14 cellular contexts compared by ENCODE assay signal in genomic region chr6:147868493-147869222, GRCh38.
DNase-seq lines count a peak whose midpoint lies in the region; ATAC-seq, FAIRE-seq and TF ChIP-seq lines count a peak whose summit lies in the region.
"Had no signal": no experiment of that assay in that cellular context is flagged by ENCODE, and none has a peak within 500 bp of the region (broad histone marks: within the 10 kb centered on the region; RNA-seq: fewer than 3 reads in every experiment).

No MANE protein-coding gene starts in this region.

- H3K4me2 ChIP-seq in HepG2 (ENCODE audit: low read depth, low read length), result no peak overlapping the region

- H3K36me3 ChIP-seq in right lobe of liver, result no peaks in the 10 kb centered on the region
- H3K36me3 ChIP-seq in HepG2 (replicated peaks in 1 of 2; ENCODE audit: control insufficient read depth in 1 of 2, insufficient read depth in 2 of 2, low read length in 2 of 2), result no peaks in the 10 kb centered on the region
- H3K36me3 ChIP-seq in WERI-Rb-1, result no peaks in the 10 kb centered on the region
- no peaks in the 10 kb centered on the region for H3K36me3 ChIP-seq in small intestine (ENCODE audit: control insufficient read depth in 2 of 2, insufficient read depth in 2 of 2, low read length in 2 of 2)

- ATAC-seq in right lobe of liver (peak in 3 of 4 donors; percentile 25 to 27 (median 26)), HepG2 (no peak), GM18511 (IDR thresholded peaks at IDR 0.05; ENCODE audit: unreplicated experiment) (no peak)
- ATAC-seq: activated CD8-positive, alpha-beta T cell treated with anti-CD3 and anti-CD28 coated beads, Interleukin-2, amount 10 ng/mL, durations not matched to agents 7 days and 5 days; sciatic nerve had no signal

- H3K27me3 ChIP-seq in right lobe of liver (no peaks in the 10 kb centered on the region), HepG2 (ENCODE audit: control insufficient read depth in 1 of 2, insufficient read depth in 2 of 2, low read length in 2 of 2) (no peaks in the 10 kb centered on the region), WERI-Rb-1 (ENCODE audit: insufficient read depth, low read depth, severe bottlenecking) (no peaks in the 10 kb centered on the region), small intestine (ENCODE audit: control insufficient read depth in 2 of 2, insufficient read depth in 2 of 2, low read length in 2 of 2) (no peaks in the 10 kb centered on the region)

- BruUV-seq in HepG2 (replicated peaks; lab: Mats Ljungman, UMichigan), result no TSS peak

- no peak for TF ChIP-seq POLR2A in right lobe of liver (IDR thresholded peaks at IDR 0.05)
- no peak for TF ChIP-seq POLR2A in HepG2 (IDR thresholded peaks at IDR 0.05; ENCODE audit: insufficient read depth in 1 of 2, low read depth in 2 of 2, low read length in 2 of 2)
- TF ChIP-seq POLR2A in lower leg skin (IDR thresholded peaks at IDR 0.05), result no peak

- intact Hi-C loops in right lobe of liver (cut with DNase I) (no loop called here), HepG2 (cut with micrococcal nuclease; ENCODE audit: unreplicated experiment) (no loop called here), lower leg skin (cut with DNase I; ENCODE audit: low total_unique reads) (no loop called here)

- no peak overlapping the region for H2AFZ ChIP-seq in HepG2 (ENCODE audit: low read length)

- no peaks in the 10 kb centered on the region for H3K9me3 ChIP-seq in right lobe of liver
- H3K9me3 ChIP-seq in HepG2 (ENCODE audit: low read length), result no peaks in the 10 kb centered on the region
- H3K9me3 ChIP-seq in WERI-Rb-1 (ENCODE audit: severe bottlenecking), result no peaks in the 10 kb centered on the region
- H3K9me3 ChIP-seq in small intestine (ENCODE audit: control insufficient read depth, low read depth), result no peaks in the 10 kb centered on the region
- H3K9me3 ChIP-seq: Caco-2 had no signal

- CTCF ChIA-PET in HepG2 (lab: Yijun Ruan, JAX; ENCODE audit: low intra/inter-chr PET ratio, low total read pairs), result no interaction called here

- WGBS in right lobe of liver (ENCODE audit: insufficient coverage, low coverage, low lambda C conversion rate, missing lambda C conversion rate), result 22% methylated on average over 3 of the region's 3 CpGs
- WGBS in HepG2 (ENCODE audit: low lambda C conversion rate), result 29% methylated on average over 3 of the region's 3 CpGs
- WGBS in small intestine, 3 donors, result 29 to 65% (median 42%) methylated on average over 3 of the region's 3 CpGs
- WGBS in lower leg skin, 2 donors, result 35 to 37% methylated on average over 3 of the region's 3 CpGs

- FAIRE-seq in HepG2 (lab: Jason Lieb, UNC) (no peak), small intestine (lab: Jason Lieb, UNC) (no peak)
- FAIRE-seq: keratinocyte had no signal

- no peak for TF ChIP-seq EP300 in HepG2 (IDR thresholded peaks at IDR 0.05; ENCODE audit: low read depth in 2 of 2, low read length in 2 of 2)
- no peak for TF ChIP-seq EP300 in HepG2 (CRISPR knock-in tag; IDR thresholded peaks at IDR 0.05; ENCODE audit: borderline replicate concordance)

- POLR2A ChIA-PET in HepG2 (lab: Yijun Ruan, JAX), result no interaction called here

- H3K9ac ChIP-seq in HepG2 (ENCODE audit: insufficient read depth, low read depth, low read length), result no peak overlapping the region

- TF ChIP-seq RAD21 in HepG2 (CRISPR knock-in tag; IDR thresholded peaks at IDR 0.05), result no peak

- H3K4me3 ChIP-seq in right lobe of liver, result no peak overlapping the region
- no peak overlapping the region for H3K4me3 ChIP-seq in HepG2 (replicated peaks in 1 of 3; ENCODE audit: insufficient read depth in 1 of 3, low read depth in 2 of 3, low read length in 3 of 3)
- no peak overlapping the region for H3K4me3 ChIP-seq in WERI-Rb-1 (ENCODE audit: low read depth, low read length)
- H3K4me3 ChIP-seq in foreskin fibroblast (ENCODE audit: low read depth in 1 of 2, low read length in 2 of 2), result no peak overlapping the region
- H3K4me3 ChIP-seq in small intestine (ENCODE audit: low read depth in 1 of 2, low read length in 2 of 2), result no peak overlapping the region
- H3K4me3 ChIP-seq in lower leg skin (ENCODE audit: low read depth, poor library complexity, severe bottlenecking), result no peak overlapping the region

- no peak overlapping the region for H3K27ac ChIP-seq in right lobe of liver
- H3K27ac ChIP-seq in HepG2 (ENCODE audit: extremely low read length, insufficient read depth, low read length), result no peak overlapping the region
- H3K27ac ChIP-seq in WERI-Rb-1, result peak overlapping the region; percentile 54
- no peak overlapping the region for H3K27ac ChIP-seq in small intestine (ENCODE audit: low read depth in 1 of 2, low read length in 1 of 2)

- no peaks in the 10 kb centered on the region for H4K20me1 ChIP-seq in HepG2 (ENCODE audit: insufficient read depth, low read length)

- no peak for TF ChIP-seq CTCF in right lobe of liver (IDR thresholded peaks at IDR 0.05)
- TF ChIP-seq CTCF in HepG2 (CRISPR knock-in tag; IDR thresholded peaks at IDR 0.05), result no peak
- TF ChIP-seq CTCF in WERI-Rb-1 (IDR thresholded peaks at IDR 0.05; ENCODE audit: low read depth, low read length), result no peak
- TF ChIP-seq CTCF in foreskin fibroblast (IDR thresholded peaks at IDR 0.05; ENCODE audit: low read depth, low read length), result no peak
- TF ChIP-seq CTCF in lower leg skin (IDR thresholded peaks at IDR 0.05), result no peak

- in situ Hi-C loops in HepG2 (cut with HindIII; ENCODE audit: extremely low pct_ligation_motif_present, low pct_unique_long_range_greater_than_20kb), result no loop called here

- DNase-seq in right lobe of liver (no peak), HepG2 (ENCODE audit: low spot score) (no peak), WERI-Rb-1 (no peak), foreskin fibroblast (peak; percentile 21 to 63), small intestine (no peak), lower leg skin (ENCODE audit: low spot score in 2 of 2) (no peak)
- DNase-seq in activated CD4-positive, alpha-beta T cell treated with anti-CD3 and anti-CD28 coated beads for 4 hours, result no peak
- DNase-seq: activated CD8-positive, alpha-beta T cell treated with anti-CD3 and anti-CD28 coated beads, Interleukin-2, amount 10 ng/mL, durations not matched to agents 7 days and 5 days; Caco-2; NCI-H1092 treated with DMSO at 0.1 percent for 48 hours; nucleus accumbens had no signal

- H3K4me1 ChIP-seq in right lobe of liver (no peaks in the 10 kb centered on the region), HepG2 (ENCODE audit: insufficient read depth, low read length) (peaks cover 14% of the 10 kb centered on the region), small intestine (ENCODE audit: control insufficient read depth in 2 of 2, insufficient read depth in 1 of 2, low read depth in 1 of 2, low read length in 1 of 2) (no peaks in the 10 kb centered on the region)

- H3K79me2 ChIP-seq in HepG2 (ENCODE audit: insufficient read depth, low read length), result no peaks in the 10 kb centered on the region

TF ChIP-seq in HepG2, 621 proteins besides CTCF, POLR2A, EP300 and RAD21:
- TF ChIP-seq ZNF382 (CRISPR knock-in tag; IDR thresholded peaks at IDR 0.05; ENCODE audit: borderline replicate concordance) (no peak), RAD51 (IDR thresholded peaks at IDR 0.05; ENCODE audit: borderline replicate concordance) (no peak), ZNF768 (CRISPR knock-in tag; IDR thresholded peaks at IDR 0.05) (no peak), EHMT2 (IDR thresholded peaks at IDR 0.05; ENCODE audit: borderline replicate concordance, low read depth, low read length) (no peak), ZFY (CRISPR knock-in tag; IDR thresholded peaks at IDR 0.05) (no peak), ZNF615 (CRISPR knock-in tag; IDR thresholded peaks at IDR 0.05; ENCODE audit: borderline replicate concordance) (no peak), FIP1L1 (IDR thresholded peaks at IDR 0.05; ENCODE audit: borderline replicate concordance, insufficient read depth, low read depth, low read length) (no peak), CEBPG (CRISPR knock-in tag; IDR thresholded peaks at IDR 0.05) (no peak), U2AF2 (IDR thresholded peaks at IDR 0.05; ENCODE audit: low read depth, low read length) (no peak), TBP (CRISPR knock-in tag; IDR thresholded peaks at IDR 0.05) (no peak)
- TF ChIP-seq, protein P1, sequence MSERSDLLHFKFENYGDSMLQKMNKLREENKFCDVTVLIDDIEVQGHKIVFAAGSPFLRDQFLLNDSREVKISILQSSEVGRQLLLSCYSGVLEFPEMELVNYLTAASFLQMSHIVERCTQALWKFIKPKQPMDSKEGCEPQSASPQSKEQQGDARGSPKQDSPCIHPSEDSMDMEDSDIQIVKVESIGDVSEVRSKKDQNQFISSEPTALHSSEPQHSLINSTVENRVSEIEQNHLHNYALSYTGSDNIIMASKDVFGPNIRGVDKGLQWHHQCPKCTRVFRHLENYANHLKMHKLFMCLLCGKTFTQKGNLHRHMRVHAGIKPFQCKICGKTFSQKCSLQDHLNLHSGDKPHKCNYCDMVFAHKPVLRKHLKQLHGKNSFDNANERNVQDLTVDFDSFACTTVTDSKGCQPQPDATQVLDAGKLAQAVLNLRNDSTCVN (CRISPR knock-in tag; IDR thresholded peaks at IDR 0.05; ENCODE audit: borderline replicate concordance), result no peak

Comparison
In these comparisons a context has a peak if more than half of its experiments do, and no peak if none do; other contexts are left out.
1. ATAC-seq: peak in right lobe of liver (3 of 4); none in HepG2 (single experiment) and GM18511 (single experiment).
2. DNase-seq: peak in foreskin fibroblast (2 of 2); none in right lobe of liver (0 of 3), HepG2 (single experiment), WERI-Rb-1 (single experiment), small intestine (single experiment), activated CD4-positive, alpha-beta T cell treated with anti-CD3 and anti-CD28 coated beads for 4 hours (0 of 2) and lower leg skin (0 of 2).